14 cellular contexts compared by ENCODE assay signal in genomic region chr15:40420071-40420713, GRCh38. TPM values are rescaled to one million over a fixed set of nuclear protein-coding genes. Genes with fewer than 3 reads are reported as not detected.
DNase-seq lines count a peak whose midpoint lies in the region; ATAC-seq, FAIRE-seq and TF ChIP-seq lines count a peak whose summit lies in the region.
"Had no signal": no experiment of that assay in that cellular context is flagged by ENCODE, and none has a peak within 500 bp of the region (broad histone marks: within the 10 kb centered on the region; RNA-seq: fewer than 3 reads in every experiment).

No MANE protein-coding gene starts in this region.

- H3K9me3 Mint-ChIP-seq in chondrocyte (ENCODE audit: low read depth) = no peaks in the 10 kb centered on the region
- H3K9me3 Mint-ChIP-seq: activated naive CD4-positive, alpha-beta T cell treated with anti-CD3 and anti-CD28 coated beads, Interleukin-2, amount 10 ng/mL, durations not matched to agents 7 days and 5 days had no signal

- H3K27ac ChIP-seq in heart left ventricle (peak overlapping the region; percentile 13 to 76 (median 69)), pancreas (peak overlapping the region; percentile 28 to 84 (median 70))

- TF ChIP-seq CTCF in heart left ventricle (IDR thresholded peaks at IDR 0.05) (no peak), pancreas (IDR thresholded peaks at IDR 0.05) (no peak), chondrocyte (IDR thresholded peaks at IDR 0.05) (no peak)

- peaks cover 13% of the 10 kb centered on the region for H3K4me1 Mint-ChIP-seq in chondrocyte (ENCODE audit: low read depth)
- H3K4me1 Mint-ChIP-seq: activated naive CD4-positive, alpha-beta T cell treated with anti-CD3 and anti-CD28 coated beads, Interleukin-2, amount 10 ng/mL, durations not matched to agents 7 days and 5 days; T-helper 17 cell had no signal

- peak in 3 of 5 donors; percentile 26 to 64 (median 43) for DNase-seq in heart left ventricle
- peak; percentile 67 to 89 (median 78) for DNase-seq in pancreas
- no peak for DNase-seq in H54 (ENCODE audit: insufficient read length, low spot score)
- no peak for DNase-seq in chondrocyte (ENCODE audit: low spot score)
- DNase-seq in NCI-H2227 (lab: John Stamatoyannopoulos, UW; ENCODE audit: unreplicated experiment) = no peak
- DNase-seq in stimulated activated CD4-positive, alpha-beta T cell treated with anti-CD3 and anti-CD28 coated beads, Interleukin-2, amount 100 ng/mL, for 24 hours = no peak
- DNase-seq: activated CD4-positive, CD25-positive, alpha-beta regulatory T cell treated with anti-CD3 and anti-CD28 coated beads, Interleukin-2, amount 50 U/mL, for 72 hours; activated CD8-positive, alpha-beta memory T cell treated with anti-CD3 and anti-CD28 coated beads, Interleukin-2, amount 50 U/mL, for 48 hours; activated naive CD4-positive, alpha-beta T cell treated with anti-CD3 and anti-CD28 coated beads, Interleukin-2, amount 10 ng/mL, durations not matched to agents 7 days and 5 days; islet precursor cell; NCI-H1417 treated with DMSO at 0.1 percent for 48 hours; T-helper 17 cell had no signal

- peak; percentile 61 to 82 (median 73) for ATAC-seq in heart left ventricle
- ATAC-seq in pancreas = peak; percentile 63 to 83 (median 76)
- ATAC-seq: T-helper 17 cell had no signal

- no peak overlapping the region for H3K4me3 ChIP-seq in heart left ventricle
- H3K4me3 ChIP-seq in pancreas = no peak overlapping the region

- H3K36me3 ChIP-seq in heart left ventricle (peaks cover 0 to 40% (median 28%) of the 10 kb centered on the region in 9 donors), pancreas (peaks cover 0 to 16% (median 3%) of the 10 kb centered on the region in 3 donors)

- no peaks in the 10 kb centered on the region for H3K27me3 Mint-ChIP-seq in chondrocyte (ENCODE audit: low read depth)
- H3K27me3 Mint-ChIP-seq: T-helper 17 cell had no signal

- no peak overlapping the region for H3K27ac Mint-ChIP-seq in chondrocyte (ENCODE audit: unreplicated experiment)
- H3K27ac Mint-ChIP-seq: activated naive CD4-positive, alpha-beta T cell treated with anti-CD3 and anti-CD28 coated beads, Interleukin-2, amount 10 ng/mL, durations not matched to agents 7 days and 5 days; T-helper 17 cell had no signal

- 51 to 57% (median 53%) methylated on average over 8 to 11 of the region's 11 CpGs for WGBS in heart left ventricle, 4 donors
- 22 to 26% methylated on average over 11 of the region's 11 CpGs for WGBS in pancreas, 2 donors

- intact Hi-C loops in heart left ventricle (cut with DNase I) (loop anchor here (2.0 to 10.0 kb wide), 13 partner anchors 51 to 375 kb away; partner anchors contain the start of genes CCDC9B (in 5 of the 10) and INAFM2 (in 4 of the 10)), pancreas (cut with DNase I) (loop anchor here in 2 of 3 donors (5.0 to 10.0 kb wide), 3 partner anchors 73 to 135 kb away; partner anchors contain the start of genes ANKRD63 (in 1 of the 2) and CCDC9B (in 1 of the 2))

- no peak for FAIRE-seq in pancreas (lab: Jason Lieb, UNC)
- no peak for FAIRE-seq in H54 (lab: Jason Lieb, UNC)

- H3K36me3 Mint-ChIP-seq in chondrocyte (ENCODE audit: low read depth) = peaks cover 11% of the 10 kb centered on the region

- H3K4me3 Mint-ChIP-seq in chondrocyte (ENCODE audit: unreplicated experiment) = no peak overlapping the region
- H3K4me3 Mint-ChIP-seq: activated naive CD4-positive, alpha-beta T cell treated with anti-CD3 and anti-CD28 coated beads, Interleukin-2, amount 10 ng/mL, durations not matched to agents 7 days and 5 days; T-helper 17 cell had no signal

- H3K27me3 ChIP-seq in heart left ventricle (no peaks in the 10 kb centered on the region), pancreas (no peaks in the 10 kb centered on the region)

- peak; percentile 23 for TF ChIP-seq POLR2A in GM19193 (IDR thresholded peaks at IDR 0.05; ENCODE audit: extremely low read depth, insufficient read depth, insufficient read length)
- no peak for TF ChIP-seq POLR2A in heart left ventricle (IDR thresholded peaks at IDR 0.05)
- no peak for TF ChIP-seq POLR2A in H54 (IDR thresholded peaks at IDR 0.05; ENCODE audit: low read depth, low read length)

- H3K4me1 ChIP-seq in heart left ventricle (peaks cover 0 to 24% (median 18%) of the 10 kb centered on the region in 12 donors), pancreas (peaks cover 21 to 22% (median 22%) of the 10 kb centered on the region in 3 donors)

- H3K9me3 ChIP-seq in heart left ventricle (no peaks in the 10 kb centered on the region), pancreas (no peaks in the 10 kb centered on the region)

TF ChIP-seq in PFSK-1, 5 proteins besides CTCF, POLR2A, EP300 and RAD21:
- TF ChIP-seq SIN3A (IDR thresholded peaks at IDR 0.05; ENCODE audit: borderline replicate concordance, insufficient read depth, low read length) (no peak), POLR2AphosphoS5 (IDR thresholded peaks at IDR 0.05; ENCODE audit: low read depth, low read length) (peak; percentile 30; the same call in 1 of the 2 replicates)

RNA-seq across cellular contexts. Expression of gene IVD, which starts 14.6 kb away (rescaled TPM):
- polyA plus RNA-seq in PFSK-1 (2012; ENCODE audit: insufficient read length, low read depth) = 63.8 TPM
- total RNA-seq in heart left ventricle = 100 to 1,000 TPM in 4 of 9 donors, 10 to 100 TPM in 5; 72.1 to 130 (median 99.8) TPM
- 10 to 100 TPM; 52.9 to 56.2 TPM for polyA plus RNA-seq in heart left ventricle
- 10 to 100 TPM; 23.8 to 41.3 (median 30.1) TPM for total RNA-seq in pancreas
- 10 to 100 TPM; 26.0 to 38.5 TPM for polyA plus RNA-seq in pancreas
- 42.0 to 58.9 TPM (median 42.5 TPM) in 3 replicates for total RNA-seq in chondrocyte

RNA-seq across cellular contexts. Expression of gene BAHD1, which starts 20.6 kb away (rescaled TPM):
- polyA plus RNA-seq in PFSK-1 (2012; ENCODE audit: insufficient read length, low read depth) = 55.5 TPM
- total RNA-seq in heart left ventricle = 10 to 100 TPM; 12.8 to 28.4 (median 16.1) TPM
- polyA plus RNA-seq in heart left ventricle = 10 to 100 TPM in 1 of 2 donors, 1 to 10 TPM in 1; 7.8 to 17.3 TPM
- 10 to 100 TPM in 4 of 6 donors, 1 to 10 TPM in 2; 8.0 to 16.3 (median 10.7) TPM for total RNA-seq in pancreas
- polyA plus RNA-seq in pancreas = 10 to 100 TPM in 1 of 2 donors, 1 to 10 TPM in 1; 9.7 to 13.1 TPM
- total RNA-seq in chondrocyte = 24.4 to 26.4 TPM (median 24.8 TPM) in 3 replicates

RNA-seq across cellular contexts. Expression of gene KNSTRN, which starts 37.7 kb away (rescaled TPM):
- polyA plus RNA-seq in PFSK-1 (2012; ENCODE audit: insufficient read length, low read depth) = 41.4 TPM
- 10 to 100 TPM in 4 of 9 donors, 1 to 10 TPM in 5; 8.9 to 20.1 (median 9.9) TPM for total RNA-seq in heart left ventricle
- polyA plus RNA-seq in heart left ventricle = 10 to 100 TPM in 1 of 2 donors, 1 to 10 TPM in 1; 8.0 to 16.7 TPM
- total RNA-seq in pancreas = 1 to 10 TPM; 2.2 to 8.4 (median 3.3) TPM
- 1 to 10 TPM; 3.1 to 5.3 TPM for polyA plus RNA-seq in pancreas
- 20.9 to 28.4 TPM (median 27.9 TPM) in 3 replicates for total RNA-seq in chondrocyte

RNA-seq across cellular contexts. Expression of gene CHST14, which starts 50.6 kb away (rescaled TPM):
- polyA plus RNA-seq in PFSK-1 (2012; ENCODE audit: insufficient read length, low read depth) = 19.9 TPM
- total RNA-seq in heart left ventricle = 10 to 100 TPM in 3 of 9 donors, 1 to 10 TPM in 6; 6.4 to 10.8 (median 8.6) TPM
- polyA plus RNA-seq in heart left ventricle = 1 to 10 TPM; 6.0 to 6.2 TPM
- 1 to 10 TPM; 3.1 to 8.9 (median 4.1) TPM for total RNA-seq in pancreas
- polyA plus RNA-seq in pancreas = 1 to 10 TPM; 4.0 to 6.1 TPM
- total RNA-seq in chondrocyte = 45.4 to 46.2 TPM (median 45.7 TPM) in 3 replicates

Comparison
In these comparisons a context has a peak if more than half of its experiments do, and no peak if none do; other contexts are left out.
1. DNase-seq: peak in heart left ventricle (3 of 5) and pancreas (6 of 6); none in H54 (single experiment), chondrocyte (single experiment), NCI-H2227 (single experiment) and stimulated activated CD4-positive, alpha-beta T cell treated with anti-CD3 and anti-CD28 coated beads, Interleukin-2, amount 100 ng/mL, for 24 hours (0 of 2).